In genomic region chr3:169362872-169363271, GRCh38 we compare ENCODE assay signal across 1 cellular context.
TF ChIP-seq lines count a peak whose summit lies in the region.

No MANE protein-coding gene starts in this region.

TF ChIP-seq in HepG2, 621 proteins besides CTCF, POLR2A, EP300 and RAD21:
- no peak for TF ChIP-seq PPARG (CRISPR knock-in tag; conservative IDR thresholded peaks at IDR 0.05)
- no peak for TF ChIP-seq ZBTB49 (CRISPR knock-in tag; IDR thresholded peaks at IDR 0.05; ENCODE audit: borderline replicate concordance)
- TF ChIP-seq ISL2 (CRISPR knock-in tag; IDR thresholded peaks at IDR 0.05) = no peak
- no peak for TF ChIP-seq REXO4 (CRISPR knock-in tag; IDR thresholded peaks at IDR 0.05; ENCODE audit: borderline replicate concordance)
- no peak for TF ChIP-seq FLYWCH1 (CRISPR knock-in tag; IDR thresholded peaks at IDR 0.05)
- TF ChIP-seq HOXA5 (CRISPR knock-in tag; IDR thresholded peaks at IDR 0.05) = no peak
- TF ChIP-seq HMGA1 (CRISPR knock-in tag; conservative IDR thresholded peaks at IDR 0.05) = no peak
- TF ChIP-seq ZNF678 (CRISPR knock-in tag; IDR thresholded peaks at IDR 0.05) = no peak
TF ChIP-seq in HepG2: peak in this region for 0.
